In the genomic region with DNA sequence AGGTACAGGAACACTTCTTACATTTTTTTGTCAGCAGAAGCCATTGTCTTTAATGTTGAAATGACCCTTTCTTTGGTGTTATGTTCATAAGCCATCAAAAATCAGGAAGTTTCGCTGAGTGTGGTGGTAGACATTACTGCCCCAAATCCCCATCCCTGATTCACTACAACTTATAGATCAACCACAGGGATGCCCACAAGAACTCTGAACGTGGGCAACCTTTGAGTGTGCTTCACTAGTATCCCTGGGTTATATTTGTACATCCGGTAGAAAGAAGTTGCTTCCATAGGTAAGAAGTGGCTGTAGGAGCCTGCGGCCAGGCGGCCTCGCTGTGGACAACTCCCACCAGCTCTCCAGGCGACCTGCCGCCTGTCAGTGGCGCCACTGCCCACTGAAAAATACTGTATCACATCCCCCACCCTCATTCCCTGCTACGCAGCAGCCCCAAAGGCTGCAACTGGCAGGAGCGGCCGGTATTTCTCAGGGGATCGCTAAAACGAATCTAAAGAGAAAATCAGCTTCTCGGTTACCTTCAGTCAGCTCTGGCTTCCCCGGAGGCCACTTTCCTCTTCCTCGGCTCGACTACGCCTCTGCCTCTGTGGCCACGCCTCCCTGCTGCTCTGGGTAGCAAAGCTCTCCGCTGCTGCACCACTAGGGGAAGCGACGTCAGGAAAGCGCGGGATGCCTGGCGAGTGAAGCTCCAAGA, we compare ENCODE assay signal across 8 cellular contexts. TPM values are rescaled to one million over a fixed set of nuclear protein-coding genes. Genes with fewer than 3 reads are reported as not detected.
DNase-seq lines count a peak whose midpoint lies in the region; ATAC-seq and TF ChIP-seq lines count a peak whose summit lies in the region.

No MANE protein-coding gene starts in this region.

- H3K9me3 ChIP-seq in Peyer's patch = no peaks in the 10 kb centered on the region

- no peaks in the 10 kb centered on the region for H3K27me3 ChIP-seq in Peyer's patch

- H3K4me1 ChIP-seq in Peyer's patch = no peaks in the 10 kb centered on the region

- peaks cover 0 to 9% (median 0%) of the 10 kb centered on the region in 3 donors for H3K36me3 ChIP-seq in Peyer's patch

- peak overlapping the region; percentile 14 to 41 (median 26) for H3K4me3 ChIP-seq in Peyer's patch

- TF ChIP-seq POLR2A in Peyer's patch (IDR thresholded peaks at IDR 0.05) = no peak

- H3K27ac ChIP-seq in Peyer's patch = peak overlapping the region in 1 of 4 donors; percentile 39

- POLR2A ChIA-PET in activated naive CD8-positive, alpha-beta T cell treated with anti-CD3 and anti-CD28 coated beads, Interleukin-2, amount 10 ng/mL, durations not matched to agents 7 days and 5 days (lab: Charles Lee) = interaction anchor here (1.0 kb wide), 1 partner anchor 15 kb away, joined by 3 read pairs; no protein-coding TSS in a partner anchor

- DNase-seq in ELF-1 (ENCODE audit: low read depth, low spot score) (peak; percentile 50), Peyer's patch (peak; percentile 45 to 66 (median 56)), iPS DF 19.7 (ENCODE audit: low read depth, low spot score) (peak; percentile 15), NCI-H1930 (lab: John Stamatoyannopoulos, UW) (no peak), SHP77 (lab: John Stamatoyannopoulos, UW) (no peak)
- DNase-seq in activated naive CD8-positive, alpha-beta T cell treated with anti-CD3 and anti-CD28 coated beads, Interleukin-2, amount 10 ng/mL, durations not matched to agents 7 days and 5 days = peak; percentile 67
- peak; percentile 27 to 56 for DNase-seq in stimulated activated CD4-positive, alpha-beta T cell treated with anti-CD3 and anti-CD28 coated beads, Interleukin-12 subunit alpha, Interleukin-12 subunit beta, amount 100 ng/mL, for 24 hours (ENCODE audit: low read depth in 2 of 2)

- H3K27me3 Mint-ChIP-seq in activated naive CD8-positive, alpha-beta T cell treated with anti-CD3 and anti-CD28 coated beads, Interleukin-2, amount 10 ng/mL, durations not matched to agents 7 days and 5 days = no peaks in the 10 kb centered on the region

- peaks cover 5% of the 10 kb centered on the region for H3K9me3 Mint-ChIP-seq in activated naive CD8-positive, alpha-beta T cell treated with anti-CD3 and anti-CD28 coated beads, Interleukin-2, amount 10 ng/mL, durations not matched to agents 7 days and 5 days

- H3K27ac Mint-ChIP-seq in activated naive CD8-positive, alpha-beta T cell treated with anti-CD3 and anti-CD28 coated beads, Interleukin-2, amount 10 ng/mL, durations not matched to agents 7 days and 5 days = peak overlapping the region; percentile 88

- peaks cover 24% of the 10 kb centered on the region for H3K36me3 Mint-ChIP-seq in activated naive CD8-positive, alpha-beta T cell treated with anti-CD3 and anti-CD28 coated beads, Interleukin-2, amount 10 ng/mL, durations not matched to agents 7 days and 5 days

- no peak for TF ChIP-seq CTCF in Peyer's patch (IDR thresholded peaks at IDR 0.05)

- peak; percentile 95 for ATAC-seq in GM21825 (IDR thresholded peaks at IDR 0.05; ENCODE audit: unreplicated experiment)
- peak; percentile 98 for ATAC-seq in activated naive CD8-positive, alpha-beta T cell treated with anti-CD3 and anti-CD28 coated beads, Interleukin-2, amount 10 ng/mL, durations not matched to agents 7 days and 5 days (ENCODE audit: low read depth)

- peaks cover 12% of the 10 kb centered on the region for H3K4me1 Mint-ChIP-seq in activated naive CD8-positive, alpha-beta T cell treated with anti-CD3 and anti-CD28 coated beads, Interleukin-2, amount 10 ng/mL, durations not matched to agents 7 days and 5 days

- H3K4me3 Mint-ChIP-seq in activated naive CD8-positive, alpha-beta T cell treated with anti-CD3 and anti-CD28 coated beads, Interleukin-2, amount 10 ng/mL, durations not matched to agents 7 days and 5 days = peak overlapping the region; percentile 87

RNA-seq across cellular contexts. Expression of gene ETDC, which starts 13.9 kb away (rescaled TPM):
- not detected for total RNA-seq in Peyer's patch
- not detected for total RNA-seq in activated naive CD8-positive, alpha-beta T cell treated with anti-CD3 and anti-CD28 coated beads, Interleukin-2, amount 10 ng/mL, durations not matched to agents 7 days and 5 days

RNA-seq across cellular contexts. Expression of gene ETDA, which starts 43.5 kb away (rescaled TPM):
- total RNA-seq in Peyer's patch = not detected
- total RNA-seq in activated naive CD8-positive, alpha-beta T cell treated with anti-CD3 and anti-CD28 coated beads, Interleukin-2, amount 10 ng/mL, durations not matched to agents 7 days and 5 days = not detected

RNA-seq across cellular contexts. Expression of gene ZNF75D, which starts 48.5 kb away (rescaled TPM):
- 10 to 100 TPM; 10.7 to 15.5 (median 13.2) TPM for total RNA-seq in Peyer's patch
- total RNA-seq in activated naive CD8-positive, alpha-beta T cell treated with anti-CD3 and anti-CD28 coated beads, Interleukin-2, amount 10 ng/mL, durations not matched to agents 7 days and 5 days = 10 to 100 TPM; 15.0 to 17.9 TPM

RNA-seq across cellular contexts. Expression of gene ZNF449, which starts 49.2 kb away (rescaled TPM):
- 1 to 10 TPM; 4.6 to 9.9 (median 5.9) TPM for total RNA-seq in Peyer's patch
- 1 to 10 TPM; 6.5 to 6.7 TPM for total RNA-seq in activated naive CD8-positive, alpha-beta T cell treated with anti-CD3 and anti-CD28 coated beads, Interleukin-2, amount 10 ng/mL, durations not matched to agents 7 days and 5 days

Comparison
In these comparisons a context has a peak if more than half of its experiments do, and no peak if none do; other contexts are left out.
1. DNase-seq: peak in ELF-1 (single experiment), Peyer's patch (3 of 3), activated naive CD8-positive, alpha-beta T cell treated with anti-CD3 and anti-CD28 coated beads, Interleukin-2, amount 10 ng/mL, durations not matched to agents 7 days and 5 days (single experiment), iPS DF 19.7 (single experiment) and stimulated activated CD4-positive, alpha-beta T cell treated with anti-CD3 and anti-CD28 coated beads, Interleukin-12 subunit alpha, Interleukin-12 subunit beta, amount 100 ng/mL, for 24 hours (2 of 2); none in NCI-H1930 (0 of 2) and SHP77 (0 of 2).